29 cellular contexts compared by ENCODE assay signal in genomic region chr18:78105611-78106010, GRCh38.
"Had no signal": no experiment of that assay in that cellular context is flagged by ENCODE, and none has a peak within 500 bp of the region (broad histone marks: within the 10 kb centered on the region; RNA-seq: fewer than 3 reads in every experiment).

No MANE protein-coding gene starts in this region.

- H3K36me3 Mint-ChIP-seq: naive thymus-derived CD4-positive, alpha-beta T cell; natural killer cell; neural progenitor cell; stimulated activated memory B cell treated with anti-CD40 and anti-IgM and Interleukin-4, amounts not matched to agents 10 μg/mL and 1 μg/mL and 100 μg/mL, for 72 hours had no signal

- H3K4me1 ChIP-seq: neural progenitor cell, pancreas, psoas muscle, right lobe of liver, sigmoid colon, thyroid gland, tibial nerve, vagina had no signal

- H3K9ac ChIP-seq: neural progenitor cell had no signal

- FAIRE-seq: pancreas, small intestine, urothelium cell line had no signal

- H3K27ac Mint-ChIP-seq: naive thymus-derived CD4-positive, alpha-beta T cell; natural killer cell; nephron; neural progenitor cell; progenitor cell of endocrine pancreas; stimulated activated memory B cell treated with anti-CD40 and anti-IgM and Interleukin-4, amounts not matched to agents 10 μg/mL and 1 μg/mL and 100 μg/mL, for 72 hours; stimulated activated naive CD8-positive, alpha-beta T cell treated with anti-CD3 and anti-CD28 coated beads, Interleukin-15, amount 100 ng/mL, for 72 hours had no signal

- H3K36me3 ChIP-seq: neural progenitor cell, pancreas, right lobe of liver, sigmoid colon, thoracic aorta, thyroid gland, tibial nerve, upper lobe of left lung, vagina had no signal

- DNase-seq: naive thymus-derived CD4-positive, alpha-beta T cell; natural killer cell; occipital lobe; pancreas; posterior cingulate gyrus; psoas muscle; right cardiac atrium; right lobe of liver; sigmoid colon; small intestine; stimulated activated CD4-positive, alpha-beta T cell treated with anti-CD3 and anti-CD28 coated beads, Interleukin-12 subunit alpha, Interleukin-12 subunit beta, amount 100 ng/mL, for 4 hours; stimulated activated CD4-positive, alpha-beta T cell treated with anti-CD3 and anti-CD28 coated beads, Interleukin-1b, Interleukin-23, amount 100 ng/mL, for 48 hours; stimulated activated CD4-positive, alpha-beta T cell treated with anti-CD3 and anti-CD28 coated beads, Interleukin-4, amount 100 ng/mL, for 1 hour; stimulated activated CD4-positive, alpha-beta T cell treated with anti-CD3 and anti-CD28 coated beads, Interleukin-4, amount 100 ng/mL, for 4 hours; stimulated activated CD8-positive, alpha-beta memory T cell treated with anti-CD3 and anti-CD28 coated beads, Interleukin-4, amount 100 ng/mL, for 48 hours; stimulated activated naive CD4-positive, alpha-beta T cell; stimulated activated naive CD8-positive, alpha-beta T cell treated with anti-CD3 and anti-CD28 coated beads, Interleukin-15, amount 100 ng/mL, for 72 hours; stimulated activated naive CD8-positive, alpha-beta T cell treated with anti-CD3 and anti-CD28 coated beads, Interleukin-15, Interleukin-2, amounts not matched to agents 100 U/mL and 50 U/mL, for 24 hours; thyroid gland; trophoblast cell; upper lobe of left lung had no signal

- H3K9me3 Mint-ChIP-seq: natural killer cell had no signal

- H3K9me3 ChIP-seq: pancreas, psoas muscle, right lobe of liver, sigmoid colon, thoracic aorta, thyroid gland, tibial nerve, vagina had no signal

- H3K4me3 ChIP-seq: neural progenitor cell, pancreas, psoas muscle, right lobe of liver, sigmoid colon, thoracic aorta, thyroid gland, tibial nerve, upper lobe of left lung, vagina had no signal

- H3K27me3 ChIP-seq: neural progenitor cell, pancreas, right lobe of liver, sigmoid colon, thyroid gland, tibial nerve, upper lobe of left lung, vagina had no signal

- H3K27ac ChIP-seq: neural progenitor cell, pancreas, psoas muscle, right lobe of liver, sigmoid colon, thoracic aorta, thyroid gland, tibial nerve, upper lobe of left lung, vagina had no signal

- H3K27me3 Mint-ChIP-seq: progenitor cell of endocrine pancreas; stimulated activated memory B cell treated with anti-CD40 and anti-IgM and Interleukin-4, amounts not matched to agents 10 μg/mL and 1 μg/mL and 100 μg/mL, for 72 hours; stimulated activated naive CD8-positive, alpha-beta T cell treated with anti-CD3 and anti-CD28 coated beads, Interleukin-15, amount 100 ng/mL, for 72 hours had no signal

- H3K4me1 Mint-ChIP-seq: naive thymus-derived CD4-positive, alpha-beta T cell; natural killer cell; nephron; neural progenitor cell; stimulated activated memory B cell treated with anti-CD40 and anti-IgM and Interleukin-4, amounts not matched to agents 10 μg/mL and 1 μg/mL and 100 μg/mL, for 72 hours; stimulated activated naive CD8-positive, alpha-beta T cell treated with anti-CD3 and anti-CD28 coated beads, Interleukin-15, amount 100 ng/mL, for 72 hours had no signal

- H3K4me3 Mint-ChIP-seq: naive thymus-derived CD4-positive, alpha-beta T cell; natural killer cell; nephron; neural progenitor cell; stimulated activated memory B cell treated with anti-CD40 and anti-IgM and Interleukin-4, amounts not matched to agents 10 μg/mL and 1 μg/mL and 100 μg/mL, for 72 hours; stimulated activated naive CD8-positive, alpha-beta T cell treated with anti-CD3 and anti-CD28 coated beads, Interleukin-15, amount 100 ng/mL, for 72 hours had no signal
